Comparison of ENCODE assay signal across 1 cellular context in genomic region chr6:117397536-117398227, GRCh38.
TF ChIP-seq lines count a peak whose summit lies in the region.

No MANE protein-coding gene starts in this region.

TF ChIP-seq in H1, 55 proteins besides CTCF, POLR2A, EP300 and RAD21:
- TF ChIP-seq SIN3A (conservative IDR thresholded peaks at IDR 0.05 in 1 of 2, IDR thresholded peaks at IDR 0.05 in 1 of 2; ENCODE audit: low read depth in 1 of 2, low read length in 2 of 2) (no peak), BACH1 (IDR thresholded peaks at IDR 0.05; ENCODE audit: low read length) (no peak), BRCA1 (IDR thresholded peaks at IDR 0.05; ENCODE audit: low read depth, low read length) (no peak), USF2 (IDR thresholded peaks at IDR 0.05; ENCODE audit: low read length) (no peak), CHD2 (IDR thresholded peaks at IDR 0.05; ENCODE audit: low read length) (no peak), SRF (IDR thresholded peaks at IDR 0.05; ENCODE audit: low read depth, low read length) (no peak), SAP30 (IDR thresholded peaks at IDR 0.05; ENCODE audit: insufficient read depth, insufficient replicate concordance, low read length) (no peak)
